ENCODE assay signal across 7 cellular contexts in genomic region chr5:151164687-151165392, GRCh38. TPM values are rescaled to one million over a fixed set of nuclear protein-coding genes. Genes with fewer than 3 reads are reported as not detected.
DNase-seq lines count a peak whose midpoint lies in the region; ATAC-seq, FAIRE-seq and TF ChIP-seq lines count a peak whose summit lies in the region.

No MANE protein-coding gene starts in this region.

- peak; percentile 95 for TF ChIP-seq CTCF in astrocyte of the cerebellum (IDR thresholded peaks at IDR 0.05; ENCODE audit: low read depth, low read length, missing control alignments)

- no peak overlapping the region for H3K4me3 ChIP-seq in astrocyte of the cerebellum (ENCODE audit: low read depth, low read length)

- no peak for TF ChIP-seq POLR2A in GM12892 (IDR thresholded peaks at IDR 0.05; ENCODE audit: low read depth, low read length)

- FAIRE-seq in GM12892 (lab: Jason Lieb, UNC) = peak; percentile 94

- DNase-seq in GM12892 (ENCODE audit: insufficient read length) (peak; percentile 46), NCI-H1105 (lab: John Stamatoyannopoulos, UW) (peak; percentile 29), T-helper 22 cell (ENCODE audit: low read depth) (peak; percentile 45), astrocyte of the cerebellum (ENCODE audit: low read depth) (peak; percentile 56), hippocampal formation (lab: John Stamatoyannopoulos, UW) (peak; percentile 68 to 70), smooth muscle cell of the brain vasculature (ENCODE audit: low read depth, low spot score) (peak; percentile 62)

- peak; percentile 89 for ATAC-seq in HG02588 (IDR thresholded peaks at IDR 0.05; ENCODE audit: unreplicated experiment)

- in situ Hi-C loops in astrocyte of the cerebellum (cut with HindIII; ENCODE audit: low sequenced_read_pairs) = no loop called here

RNA-seq across cellular contexts. Expression of gene ANXA6, which starts 7.3 kb away (rescaled TPM):
- 349 TPM for polyA plus RNA-seq in GM12892 (2012; ENCODE audit: missing spikeins)

RNA-seq across cellular contexts. Expression of gene CCDC69, which starts 59.1 kb away (rescaled TPM):
- 41.2 TPM for polyA plus RNA-seq in GM12892 (2012; ENCODE audit: missing spikeins)
